ENCODE assay signal across 15 cellular contexts in genomic region chr12:94327819-94328218, GRCh38.
"Had no signal": no experiment of that assay in that cellular context is flagged by ENCODE, and none has a peak within 500 bp of the region (broad histone marks: within the 10 kb centered on the region; RNA-seq: fewer than 3 reads in every experiment).

No MANE protein-coding gene starts in this region.

- H3K27me3 ChIP-seq: brain microvascular endothelial cell, heart left ventricle, right atrium auricular region, transverse colon had no signal

- H3K4me1 Mint-ChIP-seq: activated B cell treated with CpG ODN at 0.5 μM for 24 hours; endodermal cell; naive thymus-derived CD8-positive, alpha-beta T cell had no signal

- H3K4me3 Mint-ChIP-seq: activated B cell treated with CpG ODN at 0.5 μM for 24 hours; activated CD4-positive, alpha-beta memory T cell treated with anti-CD3 and anti-CD28 coated beads for 36 hours; endodermal cell; naive thymus-derived CD8-positive, alpha-beta T cell; stimulated activated naive B cell treated with anti-CD40 and anti-IgM and Interleukin-4, amounts not matched to agents 10 μg/mL and 1 μg/mL and 100 μg/mL, for 72 hours; T-helper 17 cell had no signal

- H3K9me3 ChIP-seq: heart left ventricle, mucosa of descending colon, right atrium auricular region, transverse colon had no signal

- ATAC-seq: heart left ventricle; mucosa of descending colon; naive thymus-derived CD8-positive, alpha-beta T cell; stimulated activated naive B cell treated with anti-CD40 and anti-IgM and Interleukin-4, amounts not matched to agents 10 μg/mL and 1 μg/mL and 100 μg/mL, for 72 hours; T-helper 17 cell had no signal

- H3K36me3 ChIP-seq: brain microvascular endothelial cell had no signal

- H3K27ac Mint-ChIP-seq: activated B cell treated with CpG ODN at 0.5 μM for 24 hours; activated CD4-positive, alpha-beta memory T cell treated with anti-CD3 and anti-CD28 coated beads for 36 hours; endodermal cell; stimulated activated naive B cell treated with anti-CD40 and anti-IgM and Interleukin-4, amounts not matched to agents 10 μg/mL and 1 μg/mL and 100 μg/mL, for 72 hours; T-helper 17 cell had no signal

- H3K27me3 Mint-ChIP-seq: activated B cell treated with CpG ODN at 0.5 μM for 24 hours; activated CD4-positive, alpha-beta memory T cell treated with anti-CD3 and anti-CD28 coated beads for 36 hours; naive thymus-derived CD8-positive, alpha-beta T cell; stimulated activated naive B cell treated with anti-CD40 and anti-IgM and Interleukin-4, amounts not matched to agents 10 μg/mL and 1 μg/mL and 100 μg/mL, for 72 hours; T-helper 17 cell had no signal

- H3K4me3 ChIP-seq: heart left ventricle, mucosa of descending colon, right atrium auricular region, smooth muscle cell, transverse colon had no signal

- H3K27ac ChIP-seq: brain microvascular endothelial cell, heart left ventricle, right atrium auricular region, transverse colon had no signal

- DNase-seq: activated B cell treated with CpG ODN at 0.5 μM for 24 hours; activated CD4-positive, alpha-beta memory T cell treated with anti-CD3 and anti-CD28 coated beads for 36 hours; activated naive CD4-positive, alpha-beta T cell treated with anti-CD3 and anti-CD28 coated beads, Interleukin-2, amount 50 U/mL, for 16 hours; amygdala; brain microvascular endothelial cell; endodermal cell; heart left ventricle; mucosa of descending colon; naive thymus-derived CD8-positive, alpha-beta T cell; stimulated activated naive B cell treated with anti-CD40 and anti-IgM and Interleukin-4, amounts not matched to agents 10 μg/mL and 1 μg/mL and 100 μg/mL, for 72 hours; substantia nigra; T-helper 17 cell; transverse colon had no signal

- H3K9me3 Mint-ChIP-seq: activated B cell treated with CpG ODN at 0.5 μM for 24 hours; activated CD4-positive, alpha-beta memory T cell treated with anti-CD3 and anti-CD28 coated beads for 36 hours; endodermal cell had no signal

- H3K4me1 ChIP-seq: heart left ventricle, right atrium auricular region, transverse colon had no signal
